Comparison of ENCODE assay signal across 36 cellular contexts in genomic region chr3:48289659-48290058, GRCh38. TPM values are rescaled to one million over a fixed set of nuclear protein-coding genes. Genes with fewer than 3 reads are reported as not detected.
"Had no signal": no experiment of that assay in that cellular context is flagged by ENCODE, and none has a peak within 500 bp of the region (broad histone marks: within the 10 kb centered on the region; RNA-seq: fewer than 3 reads in every experiment).

No MANE protein-coding gene starts in this region.

- H3K9me3 Mint-ChIP-seq: activated CD4-positive, alpha-beta memory T cell treated with anti-CD3 and anti-CD28 coated beads, Interleukin-2, amount 10 ng/mL, durations not matched to agents 7 days and 5 days; activated CD4-positive, alpha-beta T cell treated with anti-CD3 and anti-CD28 coated beads, Interleukin-2, amount 10 ng/mL, durations not matched to agents 24 days and 14 days; activated naive CD4-positive, alpha-beta T cell treated with anti-CD3 and anti-CD28 coated beads, Interleukin-2, amount 10 ng/mL, durations not matched to agents 7 days and 5 days; activated naive CD8-positive, alpha-beta T cell treated with anti-CD3 and anti-CD28 coated beads, Interleukin-2, amount 10 ng/mL, durations not matched to agents 7 days and 5 days; activated naive CD8-positive, alpha-beta T cell treated with anti-CD3 and anti-CD28 coated beads, Interleukin-2, amount 50 U/mL, for 24 hours; T-helper 1 cell treated with Interleukin-12 subunit alpha and Interleukin-12 subunit beta and Interleukin-4 antibody, amounts not matched to agents 30 μg/mL and 1 μg/mL, for 36 hours; T-helper 2 cell treated with Interferon-gamma antibody and Interleukin-4, amounts not matched to agents 5 μg/mL and 100 μg/mL, for 36 hours had no signal

- H3K4me3 Mint-ChIP-seq: activated CD4-positive, alpha-beta memory T cell treated with anti-CD3 and anti-CD28 coated beads, Interleukin-2, amount 10 ng/mL, durations not matched to agents 7 days and 5 days; activated CD4-positive, alpha-beta T cell treated with anti-CD3 and anti-CD28 coated beads, Interleukin-2, amount 10 ng/mL, durations not matched to agents 24 days and 14 days; activated CD8-positive, alpha-beta memory T cell treated with anti-CD3 and anti-CD28 coated beads, Interleukin-2, amount 10 ng/mL, durations not matched to agents 7 days and 5 days; activated CD8-positive, alpha-beta T cell treated with anti-CD3 and anti-CD28 coated beads, Interleukin-2, amount 10 ng/mL, durations not matched to agents 7 days and 5 days; activated naive CD4-positive, alpha-beta T cell treated with anti-CD3 and anti-CD28 coated beads, Interleukin-2, amount 10 ng/mL, durations not matched to agents 7 days and 5 days; activated naive CD4-positive, alpha-beta T cell treated with anti-CD3 and anti-CD28 coated beads, Interleukin-2, amount 50 U/mL, for 24 hours; activated naive CD8-positive, alpha-beta T cell; activated naive CD8-positive, alpha-beta T cell treated with anti-CD3 and anti-CD28 coated beads, Interleukin-2, amount 10 ng/mL, durations not matched to agents 7 days and 5 days; activated naive CD8-positive, alpha-beta T cell treated with anti-CD3 and anti-CD28 coated beads, Interleukin-2, amount 50 U/mL, for 24 hours; activated T-cell treated with anti-CD3 and anti-CD28 coated beads, Interleukin-2, amount 50 U/mL, for 24 hours; brain; T-helper 1 cell treated with Interleukin-12 subunit alpha and Interleukin-12 subunit beta and Interleukin-4 antibody, amounts not matched to agents 30 μg/mL and 1 μg/mL, for 36 hours; T-helper 2 cell treated with Interferon-gamma antibody and Interleukin-4, amounts not matched to agents 5 μg/mL and 100 μg/mL, for 36 hours; WTC11 had no signal

- ATAC-seq: activated CD4-positive, CD25-positive, alpha-beta regulatory T cell treated with anti-CD3 and anti-CD28 coated beads, Interleukin-2, amount 50 U/mL, for 24 hours; activated CD8-positive, alpha-beta memory T cell treated with anti-CD3 and anti-CD28 coated beads, Interleukin-2, amount 10 ng/mL, durations not matched to agents 7 days and 5 days; activated CD8-positive, alpha-beta T cell treated with anti-CD3 and anti-CD28 coated beads, Interleukin-2, amount 10 ng/mL, durations not matched to agents 7 days and 5 days; activated naive CD8-positive, alpha-beta T cell treated with anti-CD3 and anti-CD28 coated beads, Interleukin-2, amount 50 U/mL, for 24 hours; WTC11 had no signal

- H3K27me3 Mint-ChIP-seq: activated CD4-positive, alpha-beta memory T cell treated with anti-CD3 and anti-CD28 coated beads, Interleukin-2, amount 10 ng/mL, durations not matched to agents 7 days and 5 days; activated CD4-positive, alpha-beta T cell treated with anti-CD3 and anti-CD28 coated beads, Interleukin-2, amount 10 ng/mL, durations not matched to agents 24 days and 14 days; activated CD8-positive, alpha-beta memory T cell treated with anti-CD3 and anti-CD28 coated beads, Interleukin-2, amount 10 ng/mL, durations not matched to agents 7 days and 5 days; activated naive CD4-positive, alpha-beta T cell treated with anti-CD3 and anti-CD28 coated beads, Interleukin-2, amount 10 ng/mL, durations not matched to agents 7 days and 5 days; activated naive CD4-positive, alpha-beta T cell treated with anti-CD3 and anti-CD28 coated beads, Interleukin-2, amount 50 U/mL, for 24 hours; activated naive CD8-positive, alpha-beta T cell; activated naive CD8-positive, alpha-beta T cell treated with anti-CD3 and anti-CD28 coated beads, Interleukin-2, amount 10 ng/mL, durations not matched to agents 7 days and 5 days; activated naive CD8-positive, alpha-beta T cell treated with anti-CD3 and anti-CD28 coated beads, Interleukin-2, amount 50 U/mL, for 24 hours; activated T-cell treated with anti-CD3 and anti-CD28 coated beads, Interleukin-2, amount 50 U/mL, for 24 hours; brain had no signal

- H3K4me1 Mint-ChIP-seq: activated CD4-positive, alpha-beta memory T cell treated with anti-CD3 and anti-CD28 coated beads, Interleukin-2, amount 10 ng/mL, durations not matched to agents 7 days and 5 days; activated CD8-positive, alpha-beta memory T cell treated with anti-CD3 and anti-CD28 coated beads, Interleukin-2, amount 10 ng/mL, durations not matched to agents 7 days and 5 days; activated naive CD4-positive, alpha-beta T cell treated with anti-CD3 and anti-CD28 coated beads, Interleukin-2, amount 10 ng/mL, durations not matched to agents 7 days and 5 days; activated naive CD4-positive, alpha-beta T cell treated with anti-CD3 and anti-CD28 coated beads, Interleukin-2, amount 50 U/mL, for 24 hours; activated naive CD8-positive, alpha-beta T cell treated with anti-CD3 and anti-CD28 coated beads, Interleukin-2, amount 10 ng/mL, durations not matched to agents 7 days and 5 days; activated naive CD8-positive, alpha-beta T cell treated with anti-CD3 and anti-CD28 coated beads, Interleukin-2, amount 50 U/mL, for 24 hours; brain; WTC11 had no signal

- DNase-seq: activated CD4-positive, alpha-beta memory T cell treated with anti-CD3 and anti-CD28 coated beads, Interleukin-2, amount 10 ng/mL, durations not matched to agents 7 days and 5 days; activated CD4-positive, alpha-beta T cell treated with anti-CD3 and anti-CD28 coated beads for 1 hour; activated CD4-positive, alpha-beta T cell treated with anti-CD3 and anti-CD28 coated beads for 4 hours; activated CD4-positive, alpha-beta T cell treated with anti-CD3 and anti-CD28 coated beads, Interleukin-2, amount 10 ng/mL, durations not matched to agents 24 days and 14 days; activated CD4-positive, alpha-beta T cell treated with anti-CD3 and anti-CD28 coated beads, Interleukin-2, amount 50 U/mL, for 48 hours; activated CD4-positive, CD25-positive, alpha-beta regulatory T cell; activated CD8-positive, alpha-beta memory T cell treated with anti-CD3 and anti-CD28 coated beads for 24 hours; activated CD8-positive, alpha-beta memory T cell treated with anti-CD3 and anti-CD28 coated beads, Interleukin-2, amount 10 ng/mL, durations not matched to agents 7 days and 5 days; activated CD8-positive, alpha-beta memory T cell treated with anti-CD3 and anti-CD28 coated beads, Interleukin-2, amount 50 U/mL, for 48 hours; activated CD8-positive, alpha-beta T cell treated with anti-CD3 and anti-CD28 coated beads, Interleukin-2, amount 10 ng/mL, durations not matched to agents 7 days and 5 days; activated effector memory CD4-positive, alpha-beta T cell treated with anti-CD3 and anti-CD28 coated beads, Interleukin-2, amount 50 U/mL, for 16 hours; activated gamma-delta T cell treated with Interleukin-2 at 50 U/mL for 16 hours; activated naive CD4-positive, alpha-beta T cell; activated naive CD4-positive, alpha-beta T cell treated with anti-CD3 and anti-CD28 coated beads, Interleukin-2, amount 10 ng/mL, durations not matched to agents 7 days and 5 days; activated naive CD8-positive, alpha-beta T cell treated with anti-CD3 and anti-CD28 coated beads, Interleukin-2, amount 10 ng/mL, durations not matched to agents 7 days and 5 days; activated naive CD8-positive, alpha-beta T cell treated with anti-CD3 and anti-CD28 coated beads, Interleukin-2, amount 50 U/mL, for 24 hours; activated T-cell treated with anti-CD3 and anti-CD28 coated beads, Interleukin-2, amount 50 U/mL, for 24 hours; activated T-cell treated with anti-CD3 and anti-CD28 coated beads, Interleukin-2, amount 50 U/mL, for 48 hours; amygdala; anterior cingulate cortex; caudate nucleus; T-helper 1 cell; T-helper 2 cell; T-helper 9 cell; WERI-Rb-1 had no signal

- H3K27ac Mint-ChIP-seq: activated CD4-positive, alpha-beta memory T cell treated with anti-CD3 and anti-CD28 coated beads, Interleukin-2, amount 10 ng/mL, durations not matched to agents 7 days and 5 days; activated CD4-positive, alpha-beta T cell treated with anti-CD3 and anti-CD28 coated beads, Interleukin-2, amount 10 ng/mL, durations not matched to agents 24 days and 14 days; activated CD8-positive, alpha-beta memory T cell treated with anti-CD3 and anti-CD28 coated beads, Interleukin-2, amount 10 ng/mL, durations not matched to agents 7 days and 5 days; activated CD8-positive, alpha-beta T cell treated with anti-CD3 and anti-CD28 coated beads, Interleukin-2, amount 10 ng/mL, durations not matched to agents 7 days and 5 days; activated naive CD4-positive, alpha-beta T cell treated with anti-CD3 and anti-CD28 coated beads, Interleukin-2, amount 10 ng/mL, durations not matched to agents 7 days and 5 days; activated naive CD4-positive, alpha-beta T cell treated with anti-CD3 and anti-CD28 coated beads, Interleukin-2, amount 50 U/mL, for 24 hours; activated naive CD8-positive, alpha-beta T cell; activated naive CD8-positive, alpha-beta T cell treated with anti-CD3 and anti-CD28 coated beads, Interleukin-2, amount 10 ng/mL, durations not matched to agents 7 days and 5 days; activated naive CD8-positive, alpha-beta T cell treated with anti-CD3 and anti-CD28 coated beads, Interleukin-2, amount 50 U/mL, for 24 hours; activated T-cell treated with anti-CD3 and anti-CD28 coated beads, Interleukin-2, amount 50 U/mL, for 24 hours; brain; T-helper 1 cell treated with Interleukin-12 subunit alpha and Interleukin-12 subunit beta and Interleukin-4 antibody, amounts not matched to agents 30 μg/mL and 1 μg/mL, for 36 hours; T-helper 2 cell treated with Interferon-gamma antibody and Interleukin-4, amounts not matched to agents 5 μg/mL and 100 μg/mL, for 36 hours; WTC11 had no signal

RNA-seq across cellular contexts. Expression of gene SPINK8, which starts 43.8 kb away (rescaled TPM):
- total RNA-seq: activated CD4-positive, alpha-beta memory T cell treated with anti-CD3 and anti-CD28 coated beads, Interleukin-2, amount 10 ng/mL, durations not matched to agents 7 days and 5 days; activated CD4-positive, alpha-beta T cell treated with anti-CD3 and anti-CD28 coated beads, Interleukin-2, amount 10 ng/mL, durations not matched to agents 24 days and 14 days; activated CD8-positive, alpha-beta memory T cell treated with anti-CD3 and anti-CD28 coated beads, Interleukin-2, amount 10 ng/mL, durations not matched to agents 7 days and 5 days; activated CD8-positive, alpha-beta T cell treated with anti-CD3 and anti-CD28 coated beads, Interleukin-2, amount 10 ng/mL, durations not matched to agents 7 days and 5 days; activated naive CD8-positive, alpha-beta T cell treated with anti-CD3 and anti-CD28 coated beads, Interleukin-2, amount 10 ng/mL, durations not matched to agents 7 days and 5 days; ascending aorta; bronchial epithelial cell; cardiac muscle cell; cerebellum; WTC11 had no signal
